In the genomic region with DNA sequence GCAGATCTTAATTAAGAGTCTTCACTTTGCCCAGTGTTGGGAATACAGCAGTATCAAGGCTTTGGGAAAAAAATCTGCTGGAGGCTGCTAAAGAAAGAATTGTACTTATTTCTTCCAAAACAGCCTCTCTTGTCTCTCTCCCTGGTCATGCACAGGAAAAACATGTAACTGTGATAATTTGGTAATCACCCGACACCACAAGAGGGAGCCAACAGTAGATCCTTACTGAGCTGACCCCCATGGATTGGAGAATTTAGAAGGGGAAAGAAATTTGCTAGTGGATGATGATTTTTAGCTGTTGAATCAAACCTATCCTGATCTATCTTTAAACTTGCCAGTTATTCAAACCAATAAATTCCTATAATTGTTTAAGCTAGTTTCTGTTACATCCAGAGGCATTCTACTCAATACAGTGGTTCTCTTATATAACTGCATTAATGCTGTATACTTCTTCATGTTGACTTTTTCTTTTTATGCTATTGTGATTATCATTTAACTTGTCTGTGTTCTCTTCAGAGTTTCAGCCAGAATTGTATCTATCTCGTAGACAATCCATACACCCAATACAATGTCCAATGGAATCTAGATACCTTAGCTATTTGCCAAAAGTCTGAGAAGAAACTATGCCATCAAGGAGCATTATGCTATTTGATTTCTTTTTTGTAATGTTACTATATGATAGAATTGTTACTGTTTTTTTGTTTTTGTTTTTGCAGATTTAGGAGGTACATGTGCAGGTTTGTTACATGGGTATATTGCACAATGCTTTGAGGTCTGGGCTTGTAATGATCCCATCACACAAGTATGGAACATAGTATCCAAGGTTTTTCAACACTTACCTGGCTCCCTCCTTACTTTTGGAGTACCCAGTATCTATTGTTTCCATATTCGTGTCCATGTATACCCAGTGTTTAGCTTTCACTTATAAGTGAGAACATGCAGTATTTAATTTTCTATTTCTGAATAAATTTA, we compare ENCODE assay signal across 8 cellular contexts. TPM values are rescaled to one million over a fixed set of nuclear protein-coding genes. Genes with fewer than 3 reads are reported as not detected.
DNase-seq lines count a peak whose midpoint lies in the region; ATAC-seq, FAIRE-seq and TF ChIP-seq lines count a peak whose summit lies in the region.

No MANE protein-coding gene starts in this region.

- H3K9me3 Mint-ChIP-seq in naive B cell = peaks cover 0 to 9% (median 0%) of the 10 kb centered on the region in 7 donors

- ATAC-seq in naive B cell (ENCODE audit: low read depth in 2 of 2) = peak in 1 of 2 donors; percentile 41

- peak in 2 of 3 experiments; percentile 21 to 80 for DNase-seq in NCI-H1417 (lab: John Stamatoyannopoulos, UW)
- DNase-seq in NCI-H1417 treated with DMSO at 0.1 percent for 48 hours (lab: John Stamatoyannopoulos, UW) = no peak
- peak; percentile 49 for DNase-seq in GM20000 (ENCODE audit: low spot score)
- peak; percentile 14 for DNase-seq in HTR-8/SVneo (ENCODE audit: insufficient read length, low spot score)
- peak; percentile 30 for DNase-seq in RCC 7860 (ENCODE audit: low spot score)
- DNase-seq in erythroblast (lab: John Stamatoyannopoulos, UW) = peak; percentile 35 to 54
- DNase-seq in naive B cell = peak; percentile 17
- DNase-seq in GOT3 (lab: John Stamatoyannopoulos, UW) = no peak

- FAIRE-seq in HTR-8/SVneo (lab: Jason Lieb, UNC) (no peak), RCC 7860 (lab: Jason Lieb, UNC) (peak; percentile 42)

- peaks cover 0 to 17% (median 16%) of the 10 kb centered on the region in 3 donors for H3K27me3 Mint-ChIP-seq in naive B cell

- H3K4me3 Mint-ChIP-seq in naive B cell = no peak overlapping the region

- TF ChIP-seq POLR2A in erythroblast (IDR thresholded peaks at IDR 0.05; ENCODE audit: low read length) = no peak

- H3K36me3 Mint-ChIP-seq in naive B cell = no peaks in the 10 kb centered on the region

- no peaks in the 10 kb centered on the region for H3K4me1 Mint-ChIP-seq in naive B cell

- no peak overlapping the region for H3K27ac Mint-ChIP-seq in naive B cell

- TF ChIP-seq CTCF in GM20000 (IDR thresholded peaks at IDR 0.05; ENCODE audit: extremely low read depth, missing control alignments) = peak; percentile 42

RNA-seq across cellular contexts. Expression of a gene that starts 31.3 kb away (rescaled TPM):
- polyA plus RNA-seq in naive B cell (ENCODE audit: low read depth in 6 of 6) = not detected

RNA-seq across cellular contexts. Expression of a gene that starts 47.2 kb away (rescaled TPM):
- polyA plus RNA-seq in naive B cell (ENCODE audit: low read depth in 6 of 6) = 100 to 1,000 TPM in 3 of 6 donors, 10 to 100 TPM in 3; 71.7 to 132 (median 109) TPM

Comparison
In these comparisons a context has a peak if more than half of its experiments do, and no peak if none do; other contexts are left out.
1. DNase-seq: peak in NCI-H1417 (2 of 3), GM20000 (single experiment), HTR-8/SVneo (single experiment), RCC 7860 (single experiment), erythroblast (2 of 2) and naive B cell (single experiment); none in NCI-H1417 treated with DMSO at 0.1 percent for 48 hours (single experiment) and GOT3 (single experiment).